In the genomic region with DNA sequence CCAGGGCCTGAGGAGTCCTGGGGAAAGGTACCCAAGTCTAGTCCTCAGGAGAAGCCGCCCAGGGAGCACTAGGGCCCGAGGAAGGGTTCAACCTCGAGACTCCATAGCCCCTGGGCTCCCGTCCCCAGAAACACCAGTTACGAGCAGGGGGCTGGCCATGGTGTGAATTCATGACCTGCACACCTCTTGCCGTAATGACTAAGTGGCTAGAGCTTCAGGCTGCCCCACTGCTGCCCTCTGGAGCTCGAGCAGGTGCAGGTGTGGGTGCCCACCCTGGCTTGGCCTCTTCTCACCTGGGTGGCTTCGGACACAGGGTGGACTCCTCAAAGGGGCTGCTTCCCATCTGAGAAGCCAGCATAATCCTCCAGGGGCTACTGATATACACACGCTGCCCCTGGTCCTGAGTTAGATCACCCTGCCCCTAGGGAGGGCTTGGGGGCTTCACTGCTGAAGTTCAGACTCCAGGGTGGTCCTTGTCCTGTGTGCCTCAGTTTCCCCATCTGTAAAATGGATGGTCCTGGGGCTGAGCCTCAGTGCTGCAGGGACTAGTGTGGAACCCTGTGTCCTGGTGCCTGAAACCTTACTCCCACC, we compare ENCODE assay signal across 1 cellular context.
TF ChIP-seq lines count a peak whose summit lies in the region.

No MANE protein-coding gene starts in this region.

TF ChIP-seq in HepG2, 621 proteins besides CTCF, POLR2A, EP300 and RAD21 (continues in another document):
- no peak for TF ChIP-seq HDAC6 (IDR thresholded peaks at IDR 0.05; ENCODE audit: low read depth, low read length)
- TF ChIP-seq EZH2 (conservative IDR thresholded peaks at IDR 0.05; ENCODE audit: low read depth, low read length): no peak
- TF ChIP-seq FOSL2 (CRISPR knock-in tag; IDR thresholded peaks at IDR 0.05): 0 out of 2 replicates have a peak, but pooled peaks have one; percentile 38
- peak; percentile 24; the same call in 1 of the 2 replicates for TF ChIP-seq ZC3H13 (CRISPR knock-in tag; IDR thresholded peaks at IDR 0.05)
- TF ChIP-seq KAT2B (IDR thresholded peaks at IDR 0.05; ENCODE audit: borderline replicate concordance, low read depth, low read length): no peak
- TF ChIP-seq ZNF552 (CRISPR knock-in tag; IDR thresholded peaks at IDR 0.05; ENCODE audit: borderline replicate concordance): no peak
- TF ChIP-seq SMAD3 (CRISPR knock-in tag; IDR thresholded peaks at IDR 0.05): no peak
- TF ChIP-seq, protein P1, sequence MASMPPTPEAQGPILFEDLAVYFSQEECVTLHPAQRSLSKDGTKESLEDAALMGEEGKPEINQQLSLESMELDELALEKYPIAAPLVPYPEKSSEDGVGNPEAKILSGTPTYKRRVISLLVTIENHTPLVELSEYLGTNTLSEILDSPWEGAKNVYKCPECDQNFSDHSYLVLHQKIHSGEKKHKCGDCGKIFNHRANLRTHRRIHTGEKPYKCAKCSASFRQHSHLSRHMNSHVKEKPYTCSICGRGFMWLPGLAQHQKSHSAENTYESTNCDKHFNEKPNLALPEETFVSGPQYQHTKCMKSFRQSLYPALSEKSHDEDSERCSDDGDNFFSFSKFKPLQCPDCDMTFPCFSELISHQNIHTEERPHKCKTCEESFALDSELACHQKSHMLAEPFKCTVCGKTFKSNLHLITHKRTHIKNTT (CRISPR knock-in tag; IDR thresholded peaks at IDR 0.05): no peak
- TF ChIP-seq ARNTL (CRISPR knock-in tag; IDR thresholded peaks at IDR 0.05): no peak
- TF ChIP-seq, protein P2, sequence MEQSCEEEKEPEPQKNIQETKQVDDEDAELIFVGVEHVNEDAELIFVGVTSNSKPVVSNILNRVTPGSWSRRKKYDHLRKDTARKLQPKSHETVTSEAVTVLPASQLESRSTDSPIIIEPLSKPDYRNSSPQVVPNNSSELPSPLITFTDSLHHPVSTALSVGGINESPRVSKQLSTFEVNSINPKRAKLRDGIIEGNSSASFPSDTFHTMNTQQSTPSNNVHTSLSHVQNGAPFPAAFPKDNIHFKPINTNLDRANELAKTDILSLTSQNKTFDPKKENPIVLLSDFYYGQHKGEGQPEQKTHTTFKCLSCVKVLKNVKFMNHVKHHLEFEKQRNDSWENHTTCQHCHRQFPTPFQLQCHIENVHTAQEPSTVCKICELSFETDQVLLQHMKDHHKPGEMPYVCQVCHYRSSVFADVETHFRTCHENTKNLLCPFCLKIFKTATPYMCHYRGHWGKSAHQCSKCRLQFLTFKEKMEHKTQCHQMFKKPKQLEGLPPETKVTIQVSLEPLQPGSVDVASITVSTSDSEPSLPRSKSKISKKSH (CRISPR knock-in tag; IDR thresholded peaks at IDR 0.05; ENCODE audit: borderline replicate concordance): 0 out of 2 replicates have a peak, but pooled peaks have one; percentile 10
- TF ChIP-seq MYC (CRISPR knock-in tag; IDR thresholded peaks at IDR 0.05; ENCODE audit: borderline replicate concordance): no peak; the same call in 1 of the 2 replicates
- TF ChIP-seq, protein P3, sequence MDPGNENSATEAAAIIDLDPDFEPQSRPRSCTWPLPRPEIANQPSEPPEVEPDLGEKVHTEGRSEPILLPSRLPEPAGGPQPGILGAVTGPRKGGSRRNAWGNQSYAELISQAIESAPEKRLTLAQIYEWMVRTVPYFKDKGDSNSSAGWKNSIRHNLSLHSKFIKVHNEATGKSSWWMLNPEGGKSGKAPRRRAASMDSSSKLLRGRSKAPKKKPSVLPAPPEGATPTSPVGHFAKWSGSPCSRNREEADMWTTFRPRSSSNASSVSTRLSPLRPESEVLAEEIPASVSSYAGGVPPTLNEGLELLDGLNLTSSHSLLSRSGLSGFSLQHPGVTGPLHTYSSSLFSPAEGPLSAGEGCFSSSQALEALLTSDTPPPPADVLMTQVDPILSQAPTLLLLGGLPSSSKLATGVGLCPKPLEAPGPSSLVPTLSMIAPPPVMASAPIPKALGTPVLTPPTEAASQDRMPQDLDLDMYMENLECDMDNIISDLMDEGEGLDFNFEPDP (CRISPR knock-in tag; conservative IDR thresholded peaks at IDR 0.05): no peak
- 0 out of 2 replicates have a peak, but pooled peaks have one; percentile 58 for TF ChIP-seq ZNF224 (CRISPR knock-in tag; IDR thresholded peaks at IDR 0.05)
- no peak for TF ChIP-seq ZFP36 (IDR thresholded peaks at IDR 0.05; ENCODE audit: borderline replicate concordance, low read depth, low read length, partially characterized antibody)
- TF ChIP-seq ZNF713 (CRISPR knock-in tag; IDR thresholded peaks at IDR 0.05): no peak
- TF ChIP-seq, protein P4, sequence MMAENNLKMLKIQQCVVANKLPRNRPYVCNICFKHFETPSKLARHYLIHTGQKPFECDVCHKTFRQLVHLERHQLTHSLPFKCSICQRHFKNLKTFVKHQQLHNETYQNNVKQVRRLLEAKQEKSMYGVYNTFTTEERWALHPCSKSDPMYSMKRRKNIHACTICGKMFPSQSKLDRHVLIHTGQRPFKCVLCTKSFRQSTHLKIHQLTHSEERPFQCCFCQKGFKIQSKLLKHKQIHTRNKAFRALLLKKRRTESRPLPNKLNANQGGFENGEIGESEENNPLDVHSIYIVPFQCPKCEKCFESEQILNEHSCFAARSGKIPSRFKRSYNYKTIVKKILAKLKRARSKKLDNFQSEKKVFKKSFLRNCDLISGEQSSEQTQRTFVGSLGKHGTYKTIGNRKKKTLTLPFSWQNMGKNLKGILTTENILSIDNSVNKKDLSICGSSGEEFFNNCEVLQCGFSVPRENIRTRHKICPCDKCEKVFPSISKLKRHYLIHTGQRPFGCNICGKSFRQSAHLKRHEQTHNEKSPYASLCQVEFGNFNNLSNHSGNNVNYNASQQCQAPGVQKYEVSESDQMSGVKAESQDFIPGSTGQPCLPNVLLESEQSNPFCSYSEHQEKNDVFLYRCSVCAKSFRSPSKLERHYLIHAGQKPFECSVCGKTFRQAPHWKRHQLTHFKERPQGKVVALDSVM (CRISPR knock-in tag; IDR thresholded peaks at IDR 0.05): peak; percentile 15; the same call in 1 of the 2 replicates
- 0 out of 2 replicates have a peak, but pooled peaks have one; percentile 16 for TF ChIP-seq ZNF337 (CRISPR knock-in tag; IDR thresholded peaks at IDR 0.05; ENCODE audit: borderline replicate concordance, low read depth)
- TF ChIP-seq ZBTB8A (CRISPR knock-in tag; IDR thresholded peaks at IDR 0.05; ENCODE audit: borderline replicate concordance, low read depth): no peak
- TF ChIP-seq, protein P5, sequence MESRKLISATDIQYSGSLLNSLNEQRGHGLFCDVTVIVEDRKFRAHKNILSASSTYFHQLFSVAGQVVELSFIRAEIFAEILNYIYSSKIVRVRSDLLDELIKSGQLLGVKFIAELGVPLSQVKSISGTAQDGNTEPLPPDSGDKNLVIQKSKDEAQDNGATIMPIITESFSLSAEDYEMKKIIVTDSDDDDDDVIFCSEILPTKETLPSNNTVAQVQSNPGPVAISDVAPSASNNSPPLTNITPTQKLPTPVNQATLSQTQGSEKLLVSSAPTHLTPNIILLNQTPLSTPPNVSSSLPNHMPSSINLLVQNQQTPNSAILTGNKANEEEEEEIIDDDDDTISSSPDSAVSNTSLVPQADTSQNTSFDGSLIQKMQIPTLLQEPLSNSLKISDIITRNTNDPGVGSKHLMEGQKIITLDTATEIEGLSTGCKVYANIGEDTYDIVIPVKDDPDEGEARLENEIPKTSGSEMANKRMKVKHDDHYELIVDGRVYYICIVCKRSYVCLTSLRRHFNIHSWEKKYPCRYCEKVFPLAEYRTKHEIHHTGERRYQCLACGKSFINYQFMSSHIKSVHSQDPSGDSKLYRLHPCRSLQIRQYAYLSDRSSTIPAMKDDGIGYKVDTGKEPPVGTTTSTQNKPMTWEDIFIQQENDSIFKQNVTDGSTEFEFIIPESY (CRISPR knock-in tag; IDR thresholded peaks at IDR 0.05): no peak
- no peak for TF ChIP-seq ZNF530 (CRISPR knock-in tag; IDR thresholded peaks at IDR 0.05; ENCODE audit: low read depth)
- TF ChIP-seq ATAD3A (CRISPR knock-in tag; IDR thresholded peaks at IDR 0.05): no peak
- no peak for TF ChIP-seq ZFP41 (CRISPR knock-in tag; IDR thresholded peaks at IDR 0.05; ENCODE audit: borderline replicate concordance)
- no peak for TF ChIP-seq ZNF598 (CRISPR knock-in tag; IDR thresholded peaks at IDR 0.05; ENCODE audit: borderline replicate concordance)
- no peak for TF ChIP-seq BCL6 (CRISPR knock-in tag; IDR thresholded peaks at IDR 0.05)
- TF ChIP-seq, protein P6, sequence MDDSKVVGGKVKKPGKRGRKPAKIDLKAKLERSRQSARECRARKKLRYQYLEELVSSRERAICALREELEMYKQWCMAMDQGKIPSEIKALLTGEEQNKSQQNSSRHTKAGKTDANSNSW (CRISPR knock-in tag; IDR thresholded peaks at IDR 0.05; ENCODE audit: borderline replicate concordance): no peak
- no peak for TF ChIP-seq XRCC5 (optimal IDR thresholded peaks at IDR 0.05; ENCODE audit: low read length)
- no peak; the same call in 1 of the 2 replicates for TF ChIP-seq KDM3A (CRISPR knock-in tag; IDR thresholded peaks at IDR 0.05; ENCODE audit: low read depth)
- TF ChIP-seq PLRG1 (conservative IDR thresholded peaks at IDR 0.05): no peak
- no peak for TF ChIP-seq KAT8 (CRISPR knock-in tag; IDR thresholded peaks at IDR 0.05)
- TF ChIP-seq GTF2F1 (IDR thresholded peaks at IDR 0.05; ENCODE audit: low read length): no peak
- TF ChIP-seq SAFB2 (CRISPR knock-in tag; IDR thresholded peaks at IDR 0.05; ENCODE audit: borderline replicate concordance, low read depth): peak; percentile 80; the same call in 1 of the 2 replicates
- no peak for TF ChIP-seq ZNF446 (CRISPR knock-in tag; IDR thresholded peaks at IDR 0.05)
- TF ChIP-seq ZNF329 (CRISPR knock-in tag; IDR thresholded peaks at IDR 0.05; ENCODE audit: low read depth): 0 out of 2 replicates have a peak, but pooled peaks have one; percentile 68
- TF ChIP-seq ZNF781 (CRISPR knock-in tag; IDR thresholded peaks at IDR 0.05; ENCODE audit: borderline replicate concordance, not compliant biosample characterization): no peak
- 0 out of 2 replicates have a peak, but pooled peaks have one; percentile 41 for TF ChIP-seq HNRNPL (IDR thresholded peaks at IDR 0.05; ENCODE audit: low read depth, low read length)
- no peak for TF ChIP-seq ZNF773 (CRISPR knock-in tag; IDR thresholded peaks at IDR 0.05; ENCODE audit: borderline replicate concordance)
- TF ChIP-seq ZNF839 (CRISPR knock-in tag; IDR thresholded peaks at IDR 0.05; ENCODE audit: borderline replicate concordance): no peak
- TF ChIP-seq ZNF605 (CRISPR knock-in tag; IDR thresholded peaks at IDR 0.05): no peak
- TF ChIP-seq ZNF24 (IDR thresholded peaks at IDR 0.05): no peak
- TF ChIP-seq RARA (CRISPR knock-in tag; IDR thresholded peaks at IDR 0.05): no peak
- TF ChIP-seq SOX13 (IDR thresholded peaks at IDR 0.05): no peak
- TF ChIP-seq SOX13 (CRISPR knock-in tag; conservative IDR thresholded peaks at IDR 0.05 in 1 of 2, IDR thresholded peaks at IDR 0.05 in 1 of 2): no peak
- TF ChIP-seq TBX2 (CRISPR knock-in tag; IDR thresholded peaks at IDR 0.05; ENCODE audit: borderline replicate concordance): 0 out of 2 replicates have a peak, but pooled peaks have one; percentile 31
- no peak for TF ChIP-seq TGIF2 (CRISPR knock-in tag; IDR thresholded peaks at IDR 0.05)
- peak; percentile 42; the same call in 1 of the 2 replicates for TF ChIP-seq ZNF343 (CRISPR knock-in tag; IDR thresholded peaks at IDR 0.05)
- TF ChIP-seq HNRNPH1 (optimal IDR thresholded peaks at IDR 0.05; ENCODE audit: low read depth, low read length): no peak
- TF ChIP-seq ZNF484 (CRISPR knock-in tag; IDR thresholded peaks at IDR 0.05; ENCODE audit: borderline replicate concordance, low read depth): no peak
- TF ChIP-seq, protein P7, sequence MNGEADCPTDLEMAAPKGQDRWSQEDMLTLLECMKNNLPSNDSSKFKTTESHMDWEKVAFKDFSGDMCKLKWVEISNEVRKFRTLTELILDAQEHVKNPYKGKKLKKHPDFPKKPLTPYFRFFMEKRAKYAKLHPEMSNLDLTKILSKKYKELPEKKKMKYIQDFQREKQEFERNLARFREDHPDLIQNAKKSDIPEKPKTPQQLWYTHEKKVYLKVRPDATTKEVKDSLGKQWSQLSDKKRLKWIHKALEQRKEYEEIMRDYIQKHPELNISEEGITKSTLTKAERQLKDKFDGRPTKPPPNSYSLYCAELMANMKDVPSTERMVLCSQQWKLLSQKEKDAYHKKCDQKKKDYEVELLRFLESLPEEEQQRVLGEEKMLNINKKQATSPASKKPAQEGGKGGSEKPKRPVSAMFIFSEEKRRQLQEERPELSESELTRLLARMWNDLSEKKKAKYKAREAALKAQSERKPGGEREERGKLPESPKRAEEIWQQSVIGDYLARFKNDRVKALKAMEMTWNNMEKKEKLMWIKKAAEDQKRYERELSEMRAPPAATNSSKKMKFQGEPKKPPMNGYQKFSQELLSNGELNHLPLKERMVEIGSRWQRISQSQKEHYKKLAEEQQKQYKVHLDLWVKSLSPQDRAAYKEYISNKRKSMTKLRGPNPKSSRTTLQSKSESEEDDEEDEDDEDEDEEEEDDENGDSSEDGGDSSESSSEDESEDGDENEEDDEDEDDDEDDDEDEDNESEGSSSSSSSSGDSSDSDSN (CRISPR knock-in tag; IDR thresholded peaks at IDR 0.05): no peak
- TF ChIP-seq POLR2AphosphoS2 (IDR thresholded peaks at IDR 0.05; ENCODE audit: low read depth, low read length): no peak
- TF ChIP-seq ZNF44 (CRISPR knock-in tag; IDR thresholded peaks at IDR 0.05): no peak
- no peak for TF ChIP-seq TCF7L2 (IDR thresholded peaks at IDR 0.05; ENCODE audit: low read depth, low read length)
- no peak for TF ChIP-seq MAZ (IDR thresholded peaks at IDR 0.05; ENCODE audit: borderline replicate concordance, low read depth, low read length)
- peak; percentile 43; the same call in 1 of the 2 replicates for TF ChIP-seq MAZ (CRISPR knock-in tag; IDR thresholded peaks at IDR 0.05; ENCODE audit: low read depth)
- TF ChIP-seq HNRNPUL1 (IDR thresholded peaks at IDR 0.05; ENCODE audit: low read depth, low read length): no peak
- TF ChIP-seq ZNF747 (CRISPR knock-in tag; IDR thresholded peaks at IDR 0.05; ENCODE audit: borderline replicate concordance): 0 out of 2 replicates have a peak, but pooled peaks have one; percentile 35
- no peak for TF ChIP-seq ZNF10 (CRISPR knock-in tag; IDR thresholded peaks at IDR 0.05; ENCODE audit: borderline replicate concordance, low read depth)
- no peak for TF ChIP-seq MAFK (conservative IDR thresholded peaks at IDR 0.05 in 1 of 2, IDR thresholded peaks at IDR 0.05 in 1 of 2; ENCODE audit: low read length in 2 of 2)
- no peak for TF ChIP-seq NONO (IDR thresholded peaks at IDR 0.05)
- 0 out of 2 replicates have a peak, but pooled peaks have one; percentile 39 for TF ChIP-seq NONO (CRISPR knock-in tag; conservative IDR thresholded peaks at IDR 0.05)
- no peak for TF ChIP-seq ZKSCAN5 (CRISPR knock-in tag; IDR thresholded peaks at IDR 0.05)
- no peak for TF ChIP-seq MAF1 (CRISPR knock-in tag; IDR thresholded peaks at IDR 0.05; ENCODE audit: borderline replicate concordance)
- TF ChIP-seq PHB2 (IDR thresholded peaks at IDR 0.05; ENCODE audit: partially characterized antibody): no peak
- peak; percentile 14 for TF ChIP-seq IKZF4 (CRISPR knock-in tag; IDR thresholded peaks at IDR 0.05; ENCODE audit: borderline replicate concordance, low read depth, not compliant biosample characterization)
- TF ChIP-seq ZNF274 (CRISPR knock-in tag; IDR thresholded peaks at IDR 0.05): peak; percentile 2; the same call in 1 of the 2 replicates
- TF ChIP-seq ZBTB42 (CRISPR knock-in tag; IDR thresholded peaks at IDR 0.05): no peak
